Comparison of ENCODE assay signal across 10 cellular contexts in genomic region chr18:62368100-62368499, GRCh38. TPM values are rescaled to one million over a fixed set of nuclear protein-coding genes. Genes with fewer than 3 reads are reported as not detected.
DNase-seq lines count a peak whose midpoint lies in the region; ATAC-seq and TF ChIP-seq lines count a peak whose summit lies in the region.
"Had no signal": no experiment of that assay in that cellular context is flagged by ENCODE, and none has a peak within 500 bp of the region (broad histone marks: within the 10 kb centered on the region; RNA-seq: fewer than 3 reads in every experiment).

No MANE protein-coding gene starts in this region.

- H3K27me3 Mint-ChIP-seq in WTC11 (ENCODE audit: low read depth): no peaks in the 10 kb centered on the region

- in situ Hi-C loops in GM13977 (cut with MboI; ENCODE audit: low pct_unique_long_range_greater_than_20kb, low sequenced_read_pairs, unreplicated experiment): no loop called here

- H3K36me3 Mint-ChIP-seq in WTC11: no peaks in the 10 kb centered on the region
- H3K36me3 Mint-ChIP-seq: brain had no signal

- no peak for TF ChIP-seq CTCF in GM13977 (IDR thresholded peaks at IDR 0.05; ENCODE audit: extremely low read depth, insufficient read depth, missing control alignments)
- no peak for TF ChIP-seq CTCF in WTC11 (IDR thresholded peaks at IDR 0.05)

- DNase-seq in GM13977 (ENCODE audit: low spot score) (no peak), WTC11 (ENCODE audit: low spot score) (no peak), ureter (ENCODE audit: low spot score) (no peak), NOMO-1 treated with dmso at 0.1 percent for 144 hours (lab: John Stamatoyannopoulos, UW; ENCODE audit: unreplicated experiment) (no peak)
- DNase-seq: NCI-H2227 treated with DMSO at 0.1 percent for 48 hours had no signal

- CTCF ChIA-PET in WTC11 (lab: Charles Lee): no interaction called here

- no peak overlapping the region for H3K4me3 Mint-ChIP-seq in WTC11
- H3K4me3 Mint-ChIP-seq: brain had no signal

- peaks cover 31% of the 10 kb centered on the region for H3K4me1 Mint-ChIP-seq in WTC11

- H3K9me3 Mint-ChIP-seq in WTC11: no peaks in the 10 kb centered on the region
- H3K9me3 Mint-ChIP-seq: brain had no signal

- POLR2A ChIA-PET in WTC11 (lab: Charles Lee): interaction anchor here (0.6 kb wide), 1 partner anchor 40 kb away, joined by 5 read pairs; no protein-coding TSS in a partner anchor

- no peak overlapping the region; the same call in 1 of the 2 replicates for H3K27ac Mint-ChIP-seq in WTC11

- ATAC-seq in GM18870 (IDR thresholded peaks at IDR 0.05; ENCODE audit: unreplicated experiment): peak; percentile 68
- ATAC-seq in GM21367 (IDR thresholded peaks at IDR 0.05; ENCODE audit: unreplicated experiment): peak; percentile 65
- ATAC-seq in HG02938 (IDR thresholded peaks at IDR 0.05; ENCODE audit: unreplicated experiment): peak; percentile 49
- peak; percentile 56 for ATAC-seq in HG03575 (IDR thresholded peaks at IDR 0.05; ENCODE audit: extremely low read depth, insufficient number of reproducible peaks, low FRiP score, unreplicated experiment)
- no peak for ATAC-seq in WTC11

TF ChIP-seq in WTC11, 78 proteins besides CTCF, POLR2A, EP300 and RAD21:
- TF ChIP-seq ZNF512 (CRISPR knock-in tag; IDR thresholded peaks at IDR 0.05; ENCODE audit: borderline replicate concordance) (no peak), ZNF138 (CRISPR knock-in tag; conservative IDR thresholded peaks at IDR 0.05) (no peak)
TF ChIP-seq in WTC11: peak in this region for 0.

RNA-seq across cellular contexts. Expression of gene TNFRSF11A, which starts 43.0 kb away (rescaled TPM):
- total RNA-seq in WTC11 (2021): 3.9 to 4.9 TPM (median 4.7 TPM) in 3 replicates
- total RNA-seq in ureter: 6.5 TPM
